Comparison of ENCODE assay signal across 11 cellular contexts in genomic region chr5:143154495-143155375, GRCh38.
A peak's percentile ranks its signal among the peaks of the same experiment; 100 is the strongest.
DNase-seq lines count a peak whose midpoint lies in the region; ATAC-seq and TF ChIP-seq lines count a peak whose summit lies in the region.
"Had no signal": no experiment of that assay in that cellular context is flagged by ENCODE, and none has a peak within 500 bp of the region (broad histone marks: within the 10 kb centered on the region; RNA-seq: fewer than 3 reads in every experiment).

No MANE protein-coding gene starts in this region.

- no peak for ATAC-seq in activated T-cell treated with anti-CD3 and anti-CD28 coated beads, Interleukin-2, amount 50 U/mL, for 72 hours (replicated peaks in 1 of 2)

- in situ Hi-C loops in ACHN (cut with HindIII; ENCODE audit: low pct_ligation_motif_present, low pct_unique_long_range_greater_than_20kb, low sequenced_read_pairs) = no loop called here

- no peaks in the 10 kb centered on the region for H3K27me3 ChIP-seq in Peyer's patch
- no peaks in the 10 kb centered on the region for H3K27me3 ChIP-seq in osteoblast (ENCODE audit: insufficient read depth, low read length)

- peak overlapping the region; percentile 56 for H3K4me2 ChIP-seq in osteoblast (ENCODE audit: insufficient read depth, low read length)

- H2AFZ ChIP-seq in osteoblast (ENCODE audit: low read length) = peak overlapping the region; percentile 16

- TF ChIP-seq POLR2A in Peyer's patch (IDR thresholded peaks at IDR 0.05) = no peak

- H3K27ac ChIP-seq in Peyer's patch = peak overlapping the region in 3 of 4 donors; percentile 36 to 66 (median 62)
- H3K27ac ChIP-seq in osteoblast (ENCODE audit: low read depth, low read length) = peak overlapping the region; percentile 93
- H3K27ac ChIP-seq: VCaP had no signal

- no peak overlapping the region for H3K4me3 ChIP-seq in Peyer's patch
- peak overlapping the region; percentile 34 for H3K4me3 ChIP-seq in osteoblast (ENCODE audit: insufficient read depth, low read length)

- H3K4me1 Mint-ChIP-seq in activated T-cell treated with anti-CD3 and anti-CD28 coated beads, Interleukin-2, amount 50 U/mL, for 72 hours (ENCODE audit: low read depth) = peaks cover 11% of the 10 kb centered on the region

- no peak overlapping the region for H3K27ac Mint-ChIP-seq in activated T-cell treated with anti-CD3 and anti-CD28 coated beads, Interleukin-2, amount 50 U/mL, for 72 hours

- H3K36me3 Mint-ChIP-seq in activated T-cell treated with anti-CD3 and anti-CD28 coated beads, Interleukin-2, amount 50 U/mL, for 72 hours (ENCODE audit: insufficient read depth in 2 of 2) = peaks cover 1 to 3% of the 10 kb centered on the region in 2 donors

- peak; percentile 16 for DNase-seq in ACHN
- DNase-seq in Peyer's patch = no peak
- peak; percentile 47 for DNase-seq in fibroblast of gingiva (ENCODE audit: low read depth)
- DNase-seq in osteoblast (ENCODE audit: insufficient read length, low spot score, missing footprints) = no peak
- DNase-seq in activated T-cell treated with anti-CD3 and anti-CD28 coated beads, Interleukin-2, amount 50 U/mL, for 72 hours = no peak
- DNase-seq in DMS79 treated with DMSO at 0.1 percent for 48 hours (lab: John Stamatoyannopoulos, UW) = no peak
- no peak for DNase-seq in T1000 (lab: John Stamatoyannopoulos, UW)
- DNase-seq in CD1c-positive myeloid dendritic cell (ENCODE audit: extremely low spot score) = no peak
- DNase-seq: activated gamma-delta T cell treated with Interleukin-2 at 50 U/mL for 16 hours, MV-4-11 had no signal

- no peaks in the 10 kb centered on the region for H3K79me2 ChIP-seq in osteoblast (ENCODE audit: insufficient read depth, low read length)

- peaks cover 0 to 5% (median 0%) of the 10 kb centered on the region in 4 donors for H3K4me1 ChIP-seq in Peyer's patch
- H3K4me1 ChIP-seq in osteoblast (ENCODE audit: insufficient read depth, low read length) = peaks cover 39% of the 10 kb centered on the region

- H3K4me3 Mint-ChIP-seq in activated T-cell treated with anti-CD3 and anti-CD28 coated beads, Interleukin-2, amount 50 U/mL, for 72 hours = no peak overlapping the region

- TF ChIP-seq CTCF in Peyer's patch (IDR thresholded peaks at IDR 0.05) (no peak), osteoblast (IDR thresholded peaks at IDR 0.05; ENCODE audit: extremely low read depth, low read depth, low read length) (no peak)

- peaks cover 0 to 8% (median 0%) of the 10 kb centered on the region in 3 donors for H3K36me3 ChIP-seq in Peyer's patch
- H3K36me3 ChIP-seq in osteoblast (ENCODE audit: insufficient read depth, low read length) = no peaks in the 10 kb centered on the region

- no peaks in the 10 kb centered on the region for H3K27me3 Mint-ChIP-seq in activated T-cell treated with anti-CD3 and anti-CD28 coated beads, Interleukin-2, amount 50 U/mL, for 72 hours (ENCODE audit: low read depth)

- H3K9me3 Mint-ChIP-seq in activated T-cell treated with anti-CD3 and anti-CD28 coated beads, Interleukin-2, amount 50 U/mL, for 72 hours = peaks cover 0 to 2% of the 10 kb centered on the region in 2 donors

- H4K20me1 ChIP-seq in osteoblast (ENCODE audit: insufficient read depth, low read length) = no peaks in the 10 kb centered on the region

- H3K9me3 ChIP-seq in Peyer's patch = no peaks in the 10 kb centered on the region
- no peaks in the 10 kb centered on the region for H3K9me3 ChIP-seq in osteoblast (ENCODE audit: low read depth, low read length)

Comparison
In these comparisons a context has a peak if more than half of its experiments do, and no peak if none do; other contexts are left out.
1. DNase-seq: peak in ACHN (single experiment) and fibroblast of gingiva (single experiment); none in Peyer's patch (0 of 3), osteoblast (single experiment), activated T-cell treated with anti-CD3 and anti-CD28 coated beads, Interleukin-2, amount 50 U/mL, for 72 hours (0 of 2), DMS79 treated with DMSO at 0.1 percent for 48 hours (single experiment), T1000 (single experiment) and CD1c-positive myeloid dendritic cell (single experiment).